ENCODE assay signal across 1 cellular context in the genomic region with DNA sequence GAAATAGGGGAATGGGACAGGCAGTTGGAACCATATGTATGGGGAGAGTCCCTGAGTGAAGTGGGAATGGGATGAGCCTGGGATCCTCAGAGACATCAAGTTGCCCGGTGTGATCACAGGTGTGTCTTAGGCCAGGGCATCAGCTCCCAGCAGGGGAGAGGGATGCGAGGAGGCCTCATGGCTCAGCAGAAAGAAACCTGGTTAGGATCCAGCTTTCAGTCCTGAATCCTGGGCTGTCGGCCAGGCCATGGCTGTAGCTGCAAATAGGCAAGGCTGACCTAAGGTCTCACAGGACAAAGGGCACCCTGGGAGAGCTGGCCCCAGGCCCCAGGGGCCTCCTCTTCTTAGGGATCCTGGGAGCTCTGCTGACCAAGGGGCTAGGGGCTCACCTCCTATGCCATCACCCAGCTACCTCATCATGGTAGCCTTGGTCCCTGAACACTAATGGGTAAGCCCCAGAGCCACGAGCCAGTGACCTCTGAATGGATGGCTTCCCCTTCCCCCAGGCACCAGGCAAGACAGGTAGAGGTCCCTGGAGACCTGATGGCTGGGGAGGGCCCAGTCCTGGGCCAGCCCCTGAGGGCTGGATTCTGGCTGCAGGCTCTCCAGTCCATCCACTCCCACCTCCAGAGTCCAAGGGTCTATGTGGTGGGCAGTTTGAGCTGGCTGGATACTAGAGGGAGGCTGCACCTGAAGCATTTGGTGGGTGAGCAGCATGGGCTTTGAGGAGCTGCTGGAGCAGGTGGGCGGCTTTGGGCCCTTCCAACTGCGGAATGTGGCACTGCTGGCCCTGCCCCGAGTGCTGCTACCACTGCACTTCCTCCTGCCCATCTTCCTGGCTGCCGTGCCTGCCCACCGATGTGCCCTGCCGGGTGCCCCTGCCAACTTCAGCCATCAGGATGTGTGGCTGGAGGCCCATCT.
TF ChIP-seq lines count a peak whose summit lies in the region.

A gene with protein sequence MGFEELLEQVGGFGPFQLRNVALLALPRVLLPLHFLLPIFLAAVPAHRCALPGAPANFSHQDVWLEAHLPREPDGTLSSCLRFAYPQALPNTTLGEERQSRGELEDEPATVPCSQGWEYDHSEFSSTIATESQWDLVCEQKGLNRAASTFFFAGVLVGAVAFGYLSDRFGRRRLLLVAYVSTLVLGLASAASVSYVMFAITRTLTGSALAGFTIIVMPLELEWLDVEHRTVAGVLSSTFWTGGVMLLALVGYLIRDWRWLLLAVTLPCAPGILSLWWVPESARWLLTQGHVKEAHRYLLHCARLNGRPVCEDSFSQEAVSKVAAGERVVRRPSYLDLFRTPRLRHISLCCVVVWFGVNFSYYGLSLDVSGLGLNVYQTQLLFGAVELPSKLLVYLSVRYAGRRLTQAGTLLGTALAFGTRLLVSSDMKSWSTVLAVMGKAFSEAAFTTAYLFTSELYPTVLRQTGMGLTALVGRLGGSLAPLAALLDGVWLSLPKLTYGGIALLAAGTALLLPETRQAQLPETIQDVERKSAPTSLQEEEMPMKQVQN (plus strand): TSS at position 617 of the 921 bp plus-strand sequence. CDS start 99 bp downstream, at position 716.

TF ChIP-seq in HepG2, 621 proteins besides CTCF, POLR2A, EP300 and RAD21 (continued from another document and continues in another):
- TF ChIP-seq, protein P1, sequence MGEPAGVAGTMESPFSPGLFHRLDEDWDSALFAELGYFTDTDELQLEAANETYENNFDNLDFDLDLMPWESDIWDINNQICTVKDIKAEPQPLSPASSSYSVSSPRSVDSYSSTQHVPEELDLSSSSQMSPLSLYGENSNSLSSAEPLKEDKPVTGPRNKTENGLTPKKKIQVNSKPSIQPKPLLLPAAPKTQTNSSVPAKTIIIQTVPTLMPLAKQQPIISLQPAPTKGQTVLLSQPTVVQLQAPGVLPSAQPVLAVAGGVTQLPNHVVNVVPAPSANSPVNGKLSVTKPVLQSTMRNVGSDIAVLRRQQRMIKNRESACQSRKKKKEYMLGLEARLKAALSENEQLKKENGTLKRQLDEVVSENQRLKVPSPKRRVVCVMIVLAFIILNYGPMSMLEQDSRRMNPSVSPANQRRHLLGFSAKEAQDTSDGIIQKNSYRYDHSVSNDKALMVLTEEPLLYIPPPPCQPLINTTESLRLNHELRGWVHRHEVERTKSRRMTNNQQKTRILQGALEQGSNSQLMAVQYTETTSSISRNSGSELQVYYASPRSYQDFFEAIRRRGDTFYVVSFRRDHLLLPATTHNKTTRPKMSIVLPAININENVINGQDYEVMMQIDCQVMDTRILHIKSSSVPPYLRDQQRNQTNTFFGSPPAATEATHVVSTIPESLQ (CRISPR knock-in tag; conservative IDR thresholded peaks at IDR 0.05) = no peak
- TF ChIP-seq, protein P2, sequence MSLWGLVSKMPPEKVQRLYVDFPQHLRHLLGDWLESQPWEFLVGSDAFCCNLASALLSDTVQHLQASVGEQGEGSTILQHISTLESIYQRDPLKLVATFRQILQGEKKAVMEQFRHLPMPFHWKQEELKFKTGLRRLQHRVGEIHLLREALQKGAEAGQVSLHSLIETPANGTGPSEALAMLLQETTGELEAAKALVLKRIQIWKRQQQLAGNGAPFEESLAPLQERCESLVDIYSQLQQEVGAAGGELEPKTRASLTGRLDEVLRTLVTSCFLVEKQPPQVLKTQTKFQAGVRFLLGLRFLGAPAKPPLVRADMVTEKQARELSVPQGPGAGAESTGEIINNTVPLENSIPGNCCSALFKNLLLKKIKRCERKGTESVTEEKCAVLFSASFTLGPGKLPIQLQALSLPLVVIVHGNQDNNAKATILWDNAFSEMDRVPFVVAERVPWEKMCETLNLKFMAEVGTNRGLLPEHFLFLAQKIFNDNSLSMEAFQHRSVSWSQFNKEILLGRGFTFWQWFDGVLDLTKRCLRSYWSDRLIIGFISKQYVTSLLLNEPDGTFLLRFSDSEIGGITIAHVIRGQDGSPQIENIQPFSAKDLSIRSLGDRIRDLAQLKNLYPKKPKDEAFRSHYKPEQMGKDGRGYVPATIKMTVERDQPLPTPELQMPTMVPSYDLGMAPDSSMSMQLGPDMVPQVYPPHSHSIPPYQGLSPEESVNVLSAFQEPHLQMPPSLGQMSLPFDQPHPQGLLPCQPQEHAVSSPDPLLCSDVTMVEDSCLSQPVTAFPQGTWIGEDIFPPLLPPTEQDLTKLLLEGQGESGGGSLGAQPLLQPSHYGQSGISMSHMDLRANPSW (CRISPR knock-in tag; IDR thresholded peaks at IDR 0.05; ENCODE audit: borderline replicate concordance) = peak; percentile 79; the same call in 1 of the 2 replicates
- 0 out of 2 replicates have a peak, but pooled peaks have one; percentile 70 for TF ChIP-seq ZNF546 (CRISPR knock-in tag; conservative IDR thresholded peaks at IDR 0.05)
- TF ChIP-seq ZNF292 (CRISPR knock-in tag; IDR thresholded peaks at IDR 0.05; ENCODE audit: borderline replicate concordance, low read depth) = no peak
- TF ChIP-seq, protein P3, sequence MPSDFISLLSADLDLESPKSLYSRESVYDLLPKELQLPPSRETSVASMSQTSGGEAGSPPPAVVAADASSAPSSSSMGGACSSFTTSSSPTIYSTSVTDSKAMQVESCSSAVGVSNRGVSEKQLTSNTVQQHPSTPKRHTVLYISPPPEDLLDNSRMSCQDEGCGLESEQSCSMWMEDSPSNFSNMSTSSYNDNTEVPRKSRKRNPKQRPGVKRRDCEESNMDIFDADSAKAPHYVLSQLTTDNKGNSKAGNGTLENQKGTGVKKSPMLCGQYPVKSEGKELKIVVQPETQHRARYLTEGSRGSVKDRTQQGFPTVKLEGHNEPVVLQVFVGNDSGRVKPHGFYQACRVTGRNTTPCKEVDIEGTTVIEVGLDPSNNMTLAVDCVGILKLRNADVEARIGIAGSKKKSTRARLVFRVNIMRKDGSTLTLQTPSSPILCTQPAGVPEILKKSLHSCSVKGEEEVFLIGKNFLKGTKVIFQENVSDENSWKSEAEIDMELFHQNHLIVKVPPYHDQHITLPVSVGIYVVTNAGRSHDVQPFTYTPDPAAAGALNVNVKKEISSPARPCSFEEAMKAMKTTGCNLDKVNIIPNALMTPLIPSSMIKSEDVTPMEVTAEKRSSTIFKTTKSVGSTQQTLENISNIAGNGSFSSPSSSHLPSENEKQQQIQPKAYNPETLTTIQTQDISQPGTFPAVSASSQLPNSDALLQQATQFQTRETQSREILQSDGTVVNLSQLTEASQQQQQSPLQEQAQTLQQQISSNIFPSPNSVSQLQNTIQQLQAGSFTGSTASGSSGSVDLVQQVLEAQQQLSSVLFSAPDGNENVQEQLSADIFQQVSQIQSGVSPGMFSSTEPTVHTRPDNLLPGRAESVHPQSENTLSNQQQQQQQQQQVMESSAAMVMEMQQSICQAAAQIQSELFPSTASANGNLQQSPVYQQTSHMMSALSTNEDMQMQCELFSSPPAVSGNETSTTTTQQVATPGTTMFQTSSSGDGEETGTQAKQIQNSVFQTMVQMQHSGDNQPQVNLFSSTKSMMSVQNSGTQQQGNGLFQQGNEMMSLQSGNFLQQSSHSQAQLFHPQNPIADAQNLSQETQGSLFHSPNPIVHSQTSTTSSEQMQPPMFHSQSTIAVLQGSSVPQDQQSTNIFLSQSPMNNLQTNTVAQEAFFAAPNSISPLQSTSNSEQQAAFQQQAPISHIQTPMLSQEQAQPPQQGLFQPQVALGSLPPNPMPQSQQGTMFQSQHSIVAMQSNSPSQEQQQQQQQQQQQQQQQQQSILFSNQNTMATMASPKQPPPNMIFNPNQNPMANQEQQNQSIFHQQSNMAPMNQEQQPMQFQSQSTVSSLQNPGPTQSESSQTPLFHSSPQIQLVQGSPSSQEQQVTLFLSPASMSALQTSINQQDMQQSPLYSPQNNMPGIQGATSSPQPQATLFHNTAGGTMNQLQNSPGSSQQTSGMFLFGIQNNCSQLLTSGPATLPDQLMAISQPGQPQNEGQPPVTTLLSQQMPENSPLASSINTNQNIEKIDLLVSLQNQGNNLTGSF (CRISPR knock-in tag; IDR thresholded peaks at IDR 0.05) = 0 out of 2 replicates have a peak, but pooled peaks have one; percentile 17
- no peak for TF ChIP-seq ZNF672 (CRISPR knock-in tag; IDR thresholded peaks at IDR 0.05)
- no peak for TF ChIP-seq ZNF607 (CRISPR knock-in tag; IDR thresholded peaks at IDR 0.05; ENCODE audit: borderline replicate concordance)
- TF ChIP-seq ZNF335 (CRISPR knock-in tag; IDR thresholded peaks at IDR 0.05) = no peak; the same call in 1 of the 2 replicates
- no peak for TF ChIP-seq SP2 (CRISPR knock-in tag; IDR thresholded peaks at IDR 0.05)
- peak; percentile 74 for TF ChIP-seq ZNF501 (CRISPR knock-in tag; IDR thresholded peaks at IDR 0.05)
- TF ChIP-seq, protein P4, sequence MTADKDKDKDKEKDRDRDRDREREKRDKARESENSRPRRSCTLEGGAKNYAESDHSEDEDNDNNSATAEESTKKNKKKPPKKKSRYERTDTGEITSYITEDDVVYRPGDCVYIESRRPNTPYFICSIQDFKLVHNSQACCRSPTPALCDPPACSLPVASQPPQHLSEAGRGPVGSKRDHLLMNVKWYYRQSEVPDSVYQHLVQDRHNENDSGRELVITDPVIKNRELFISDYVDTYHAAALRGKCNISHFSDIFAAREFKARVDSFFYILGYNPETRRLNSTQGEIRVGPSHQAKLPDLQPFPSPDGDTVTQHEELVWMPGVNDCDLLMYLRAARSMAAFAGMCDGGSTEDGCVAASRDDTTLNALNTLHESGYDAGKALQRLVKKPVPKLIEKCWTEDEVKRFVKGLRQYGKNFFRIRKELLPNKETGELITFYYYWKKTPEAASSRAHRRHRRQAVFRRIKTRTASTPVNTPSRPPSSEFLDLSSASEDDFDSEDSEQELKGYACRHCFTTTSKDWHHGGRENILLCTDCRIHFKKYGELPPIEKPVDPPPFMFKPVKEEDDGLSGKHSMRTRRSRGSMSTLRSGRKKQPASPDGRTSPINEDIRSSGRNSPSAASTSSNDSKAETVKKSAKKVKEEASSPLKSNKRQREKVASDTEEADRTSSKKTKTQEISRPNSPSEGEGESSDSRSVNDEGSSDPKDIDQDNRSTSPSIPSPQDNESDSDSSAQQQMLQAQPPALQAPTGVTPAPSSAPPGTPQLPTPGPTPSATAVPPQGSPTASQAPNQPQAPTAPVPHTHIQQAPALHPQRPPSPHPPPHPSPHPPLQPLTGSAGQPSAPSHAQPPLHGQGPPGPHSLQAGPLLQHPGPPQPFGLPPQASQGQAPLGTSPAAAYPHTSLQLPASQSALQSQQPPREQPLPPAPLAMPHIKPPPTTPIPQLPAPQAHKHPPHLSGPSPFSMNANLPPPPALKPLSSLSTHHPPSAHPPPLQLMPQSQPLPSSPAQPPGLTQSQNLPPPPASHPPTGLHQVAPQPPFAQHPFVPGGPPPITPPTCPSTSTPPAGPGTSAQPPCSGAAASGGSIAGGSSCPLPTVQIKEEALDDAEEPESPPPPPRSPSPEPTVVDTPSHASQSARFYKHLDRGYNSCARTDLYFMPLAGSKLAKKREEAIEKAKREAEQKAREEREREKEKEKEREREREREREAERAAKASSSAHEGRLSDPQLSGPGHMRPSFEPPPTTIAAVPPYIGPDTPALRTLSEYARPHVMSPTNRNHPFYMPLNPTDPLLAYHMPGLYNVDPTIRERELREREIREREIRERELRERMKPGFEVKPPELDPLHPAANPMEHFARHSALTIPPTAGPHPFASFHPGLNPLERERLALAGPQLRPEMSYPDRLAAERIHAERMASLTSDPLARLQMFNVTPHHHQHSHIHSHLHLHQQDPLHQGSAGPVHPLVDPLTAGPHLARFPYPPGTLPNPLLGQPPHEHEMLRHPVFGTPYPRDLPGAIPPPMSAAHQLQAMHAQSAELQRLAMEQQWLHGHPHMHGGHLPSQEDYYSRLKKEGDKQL (CRISPR knock-in tag; IDR thresholded peaks at IDR 0.05; ENCODE audit: low read depth) = no peak
- TF ChIP-seq ZSCAN22 (CRISPR knock-in tag; IDR thresholded peaks at IDR 0.05) = no peak
- no peak for TF ChIP-seq SP1 (IDR thresholded peaks at IDR 0.05)
- TF ChIP-seq SP1 (CRISPR knock-in tag; IDR thresholded peaks at IDR 0.05) = no peak
- peak; percentile 44; the same call in 1 of the 2 replicates for TF ChIP-seq PHF20 (CRISPR knock-in tag; IDR thresholded peaks at IDR 0.05)
- TF ChIP-seq MAZ (IDR thresholded peaks at IDR 0.05; ENCODE audit: borderline replicate concordance, low read depth, low read length) = no peak
- TF ChIP-seq MAZ (CRISPR knock-in tag; IDR thresholded peaks at IDR 0.05; ENCODE audit: low read depth) = no peak; the same call in none of the 2 replicates
- TF ChIP-seq ONECUT2 (CRISPR knock-in tag; IDR thresholded peaks at IDR 0.05) = no peak
- TF ChIP-seq, protein P5, sequence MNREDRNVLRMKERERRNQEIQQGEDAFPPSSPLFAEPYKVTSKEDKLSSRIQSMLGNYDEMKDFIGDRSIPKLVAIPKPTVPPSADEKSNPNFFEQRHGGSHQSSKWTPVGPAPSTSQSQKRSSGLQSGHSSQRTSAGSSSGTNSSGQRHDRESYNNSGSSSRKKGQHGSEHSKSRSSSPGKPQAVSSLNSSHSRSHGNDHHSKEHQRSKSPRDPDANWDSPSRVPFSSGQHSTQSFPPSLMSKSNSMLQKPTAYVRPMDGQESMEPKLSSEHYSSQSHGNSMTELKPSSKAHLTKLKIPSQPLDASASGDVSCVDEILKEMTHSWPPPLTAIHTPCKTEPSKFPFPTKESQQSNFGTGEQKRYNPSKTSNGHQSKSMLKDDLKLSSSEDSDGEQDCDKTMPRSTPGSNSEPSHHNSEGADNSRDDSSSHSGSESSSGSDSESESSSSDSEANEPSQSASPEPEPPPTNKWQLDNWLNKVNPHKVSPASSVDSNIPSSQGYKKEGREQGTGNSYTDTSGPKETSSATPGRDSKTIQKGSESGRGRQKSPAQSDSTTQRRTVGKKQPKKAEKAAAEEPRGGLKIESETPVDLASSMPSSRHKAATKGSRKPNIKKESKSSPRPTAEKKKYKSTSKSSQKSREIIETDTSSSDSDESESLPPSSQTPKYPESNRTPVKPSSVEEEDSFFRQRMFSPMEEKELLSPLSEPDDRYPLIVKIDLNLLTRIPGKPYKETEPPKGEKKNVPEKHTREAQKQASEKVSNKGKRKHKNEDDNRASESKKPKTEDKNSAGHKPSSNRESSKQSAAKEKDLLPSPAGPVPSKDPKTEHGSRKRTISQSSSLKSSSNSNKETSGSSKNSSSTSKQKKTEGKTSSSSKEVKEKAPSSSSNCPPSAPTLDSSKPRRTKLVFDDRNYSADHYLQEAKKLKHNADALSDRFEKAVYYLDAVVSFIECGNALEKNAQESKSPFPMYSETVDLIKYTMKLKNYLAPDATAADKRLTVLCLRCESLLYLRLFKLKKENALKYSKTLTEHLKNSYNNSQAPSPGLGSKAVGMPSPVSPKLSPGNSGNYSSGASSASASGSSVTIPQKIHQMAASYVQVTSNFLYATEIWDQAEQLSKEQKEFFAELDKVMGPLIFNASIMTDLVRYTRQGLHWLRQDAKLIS (CRISPR knock-in tag; IDR thresholded peaks at IDR 0.05) = no peak
- TF ChIP-seq NFKB2 (CRISPR knock-in tag; IDR thresholded peaks at IDR 0.05; ENCODE audit: borderline replicate concordance) = 0 out of 2 replicates have a peak, but pooled peaks have one; percentile 68
- TF ChIP-seq AGO1 (IDR thresholded peaks at IDR 0.05; ENCODE audit: low read depth, low read length, poor library complexity, severe bottlenecking) = peak; percentile 77
